ENCODE assay signal across 8 cellular contexts in the genomic region with DNA sequence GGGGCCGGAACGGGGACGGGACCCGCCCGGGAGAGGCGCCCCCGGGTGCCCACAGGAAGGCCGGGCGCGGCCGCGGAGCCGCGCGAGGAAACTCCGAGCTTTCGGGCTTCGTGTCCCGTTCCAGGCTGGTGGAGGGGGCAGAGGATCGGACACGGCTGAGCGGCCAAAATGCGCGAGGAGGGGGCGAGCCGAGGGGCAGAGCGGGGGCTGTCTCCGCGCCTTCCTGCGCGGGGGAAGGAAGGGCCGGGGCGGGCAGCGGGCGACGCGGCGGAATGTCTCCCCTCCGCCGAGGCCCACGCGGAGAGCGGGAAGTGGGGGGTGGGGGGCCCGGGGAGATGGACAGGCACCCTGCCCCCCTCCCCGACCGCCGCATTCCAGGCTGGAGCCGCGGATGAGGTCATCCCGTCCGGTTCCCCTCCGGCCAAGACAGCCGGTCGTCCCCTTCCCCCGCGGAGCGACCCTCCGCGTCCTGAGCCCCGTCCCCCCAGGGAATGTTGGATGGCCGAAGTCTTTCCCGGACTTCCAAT. TPM values are rescaled to one million over a fixed set of nuclear protein-coding genes. Genes with fewer than 3 reads are reported as not detected.
DNase-seq lines count a peak whose midpoint lies in the region; ATAC-seq, FAIRE-seq and TF ChIP-seq lines count a peak whose summit lies in the region.

No MANE protein-coding gene starts in this region.

- TF ChIP-seq POLR2A in HepG2 (IDR thresholded peaks at IDR 0.05; ENCODE audit: insufficient read depth in 1 of 2, low read depth in 2 of 2, low read length in 2 of 2) = 0 out of 4 replicates have a peak, but pooled peaks of 1 of the 2 experiments have one; percentile 34

- intact Hi-C loops in HepG2 (cut with micrococcal nuclease; ENCODE audit: unreplicated experiment) = no loop called here
- intact Hi-C loops in tibial artery (cut with DNase I; ENCODE audit: low total_unique reads) = loop anchor here (2.0 to 5.0 kb wide), 2 partner anchors 14 to 47 kb away; a partner anchor contains a TSS

- POLR2A ChIA-PET in HepG2 (lab: Yijun Ruan, JAX) = interaction anchor here (1.0 to 17.5 kb wide), 10 partner anchors 9 to 101 kb away, joined by 3 to 976 read pairs (median 6); a partner anchor contains a TSS

- H3K27me3 ChIP-seq in HepG2 (ENCODE audit: control insufficient read depth in 1 of 2, insufficient read depth in 2 of 2, low read length in 2 of 2) (no peaks in the 10 kb centered on the region; a peak in 2 of 5 replicates), tibial artery (no peaks in the 10 kb centered on the region)

- H3K4me1 ChIP-seq in HepG2 (ENCODE audit: insufficient read depth, low read length) (peaks cover 81% of the 10 kb centered on the region), tibial artery (peaks cover 9 to 69% (median 58%) of the 10 kb centered on the region in 4 donors)

- peaks cover 53% of the 10 kb centered on the region for H3K79me2 ChIP-seq in HepG2 (ENCODE audit: insufficient read depth, low read length)

- H3K27ac ChIP-seq in caudate nucleus (ENCODE audit: low read depth, low read length) (peak overlapping the region; percentile 96), HepG2 (ENCODE audit: extremely low read length, insufficient read depth, low read length) (peak overlapping the region; percentile 91), tibial artery (peak overlapping the region; percentile 98 to 99)

- H3K4me1 Mint-ChIP-seq in T-helper 1 cell treated with Interleukin-12 subunit alpha and Interleukin-12 subunit beta and Interleukin-4 antibody, amounts not matched to agents 30 μg/mL and 1 μg/mL, for 36 hours (ENCODE audit: low read depth) = peaks cover 22% of the 10 kb centered on the region

- peak overlapping the region; percentile 91 to 98 (median 98) for H3K4me3 ChIP-seq in HepG2 (replicated peaks in 1 of 3; ENCODE audit: insufficient read depth in 1 of 3, low read depth in 2 of 3, low read length in 3 of 3)
- H3K4me3 ChIP-seq in tibial artery = peak overlapping the region; percentile 85 to 93

- no peak for FAIRE-seq in HepG2 (lab: Jason Lieb, UNC)

- peak overlapping the region; percentile 71 for H3K4me3 Mint-ChIP-seq in T-helper 1 cell treated with Interleukin-12 subunit alpha and Interleukin-12 subunit beta and Interleukin-4 antibody, amounts not matched to agents 30 μg/mL and 1 μg/mL, for 36 hours

- H3K9me3 ChIP-seq in HepG2 (ENCODE audit: low read length) (no peaks in the 10 kb centered on the region), tibial artery (no peaks in the 10 kb centered on the region)

- H4K20me1 ChIP-seq in HepG2 (ENCODE audit: insufficient read depth, low read length) = peaks cover 19% of the 10 kb centered on the region

- peak overlapping the region; percentile 96 for H3K4me2 ChIP-seq in HepG2 (ENCODE audit: low read depth, low read length)

- no peak overlapping the region for H3K27ac Mint-ChIP-seq in T-helper 1 cell treated with Interleukin-12 subunit alpha and Interleukin-12 subunit beta and Interleukin-4 antibody, amounts not matched to agents 30 μg/mL and 1 μg/mL, for 36 hours

- ATAC-seq in HepG2 = peak; percentile 2; the same call in 1 of the 3 replicates

- WGBS in HepG2 (ENCODE audit: low lambda C conversion rate) = 1% methylated on average over 12 of the region's 62 CpGs

- in situ Hi-C loops in HepG2 (cut with HindIII; ENCODE audit: extremely low pct_ligation_motif_present, low pct_unique_long_range_greater_than_20kb) = no loop called here

- H3K36me3 Mint-ChIP-seq in T-helper 1 cell treated with Interleukin-12 subunit alpha and Interleukin-12 subunit beta and Interleukin-4 antibody, amounts not matched to agents 30 μg/mL and 1 μg/mL, for 36 hours (ENCODE audit: low read depth) = peaks cover 2% of the 10 kb centered on the region

- H3K9me3 Mint-ChIP-seq in T-helper 1 cell treated with Interleukin-12 subunit alpha and Interleukin-12 subunit beta and Interleukin-4 antibody, amounts not matched to agents 30 μg/mL and 1 μg/mL, for 36 hours = no peaks in the 10 kb centered on the region

- peak overlapping the region; percentile 99 for H3K9ac ChIP-seq in HepG2 (ENCODE audit: insufficient read depth, low read depth, low read length)

- peaks cover 1 to 10% of the 10 kb centered on the region in 2 experiments; a peak in 4 of 5 replicates for H3K36me3 ChIP-seq in HepG2 (replicated peaks in 1 of 2; ENCODE audit: control insufficient read depth in 1 of 2, insufficient read depth in 2 of 2, low read length in 2 of 2)
- peaks cover 0 to under 1% (median under 1%) of the 10 kb centered on the region in 3 donors for H3K36me3 ChIP-seq in tibial artery

- TF ChIP-seq CTCF in HepG2 (CRISPR knock-in tag; IDR thresholded peaks at IDR 0.05) (no peak), tibial artery (IDR thresholded peaks at IDR 0.05) (no peak)

- H3K27me3 Mint-ChIP-seq in T-helper 1 cell treated with Interleukin-12 subunit alpha and Interleukin-12 subunit beta and Interleukin-4 antibody, amounts not matched to agents 30 μg/mL and 1 μg/mL, for 36 hours (ENCODE audit: low read depth) = peaks cover 77% of the 10 kb centered on the region

- TF ChIP-seq EP300 in HepG2 (IDR thresholded peaks at IDR 0.05; ENCODE audit: low read depth in 2 of 2, low read length in 2 of 2) (no peak), HepG2 (CRISPR knock-in tag; IDR thresholded peaks at IDR 0.05; ENCODE audit: borderline replicate concordance) (no peak)

- H2AFZ ChIP-seq in HepG2 (ENCODE audit: low read length) = no peak overlapping the region

- no TSS peak for BruUV-seq in HepG2 (replicated peaks; lab: Mats Ljungman, UMichigan)

- DNase-seq in T-helper 1 cell (no peak), caudate nucleus (lab: John Stamatoyannopoulos, UW) (peak in 11 of 61 donors; percentile 14 to 66 (median 41)), HepG2 (ENCODE audit: low spot score) (no peak), tibial artery (no peak), DMS79 treated with DMSO at 0.1 percent for 48 hours (lab: John Stamatoyannopoulos, UW) (no peak), SHP77 (lab: John Stamatoyannopoulos, UW) (no peak), NCI-H510A treated with DMSO at 0.1 percent for 48 hours (lab: John Stamatoyannopoulos, UW) (no peak)

- TF ChIP-seq RAD21 in HepG2 (CRISPR knock-in tag; IDR thresholded peaks at IDR 0.05) = no peak

- CTCF ChIA-PET in HepG2 (lab: Yijun Ruan, JAX; ENCODE audit: low intra/inter-chr PET ratio, low total read pairs) = interaction anchor here (1.5 to 4.1 kb wide), 2 partner anchors 10 to 15 kb away, joined by 5 to 39 read pairs; no protein-coding TSS in a partner anchor

RNA-seq across cellular contexts. Expression of a gene that starts 0.5 kb away (rescaled TPM):
- total RNA-seq in HepG2 (2016; rRNA removed; fragmentation: Illumina TruSeq; extraction: Trizol) = 25.4 and 29.5 TPM in 2 replicates
- 19.5 and 29.1 TPM in 2 replicates for total RNA-seq in HepG2 (2016; cell fraction: cytosol; rRNA removed; fragmentation: Illumina TruSeq; extraction: Trizol; ENCODE audit: low read depth)
- total RNA-seq in HepG2 (2016; cell fraction: insoluble cytoplasmic fraction; rRNA removed; fragmentation: Illumina TruSeq; extraction: Trizol) = 20.9 and 29.7 TPM in 2 replicates
- 44.9 and 63.7 TPM in 2 replicates for total RNA-seq in HepG2 (2016; cell fraction: membrane; rRNA removed; fragmentation: Illumina TruSeq; extraction: Trizol)
- total RNA-seq in HepG2 (2016; cell fraction: nucleus; rRNA removed; fragmentation: Illumina TruSeq; extraction: Trizol) = 15.7 and 18.6 TPM in 2 replicates
- polyA plus RNA-seq in HepG2 (2011; rRNA removed) = 17.1 and 26.7 TPM in 2 replicates
- 13.8 and 17.6 TPM in 2 replicates for polyA plus RNA-seq in HepG2 (2011; cell fraction: cytosol; rRNA removed)
- 37.8 and 38.3 TPM in 2 replicates for polyA plus RNA-seq in HepG2 (2011; cell fraction: nucleus; rRNA removed)
- 45.1 and 72.3 TPM in 2 replicates for polyA plus RNA-seq in HepG2 (2012)
- polyA plus RNA-seq in HepG2 (2016; cell fraction: cytosol; fragmentation: Illumina TruSeq; extraction: Trizol; ENCODE audit: low read depth) = 49.0 and 73.1 TPM in 2 replicates
- 53.9 and 76.0 TPM in 2 replicates for polyA plus RNA-seq in HepG2 (2016; cell fraction: insoluble cytoplasmic fraction; fragmentation: Illumina TruSeq; extraction: Trizol; ENCODE audit: low read depth)
- polyA plus RNA-seq in HepG2 (2016; cell fraction: membrane; fragmentation: Illumina TruSeq; extraction: Trizol; ENCODE audit: low read depth) = 99.7 and 119 TPM in 2 replicates
- 54.3 and 56.0 TPM in 2 replicates for polyA plus RNA-seq in HepG2 (2016; cell fraction: nucleus; fragmentation: Illumina TruSeq; extraction: Trizol; ENCODE audit: insufficient read depth, low read depth)
- 12.0 and 24.2 TPM in 2 replicates for polyA minus RNA-seq in HepG2 (2011; rRNA and poly(A)+ RNA removed; ENCODE audit: low replicate concordance)
- polyA minus RNA-seq in HepG2 (2011; cell fraction: cytosol; rRNA and poly(A)+ RNA removed) = 20.7 and 21.6 TPM in 2 replicates
- polyA minus RNA-seq in HepG2 (2011; cell fraction: nucleus; rRNA and poly(A)+ RNA removed) = 12.2 and 15.4 TPM in 2 replicates

RNA-seq across cellular contexts. Expression of a gene that starts 19.1 kb away (rescaled TPM):
- total RNA-seq in HepG2 (2016; rRNA removed; fragmentation: Illumina TruSeq; extraction: Trizol) = 43.4 and 56.0 TPM in 2 replicates
- total RNA-seq in HepG2 (2016; cell fraction: cytosol; rRNA removed; fragmentation: Illumina TruSeq; extraction: Trizol; ENCODE audit: low read depth) = 30.8 and 33.0 TPM in 2 replicates
- total RNA-seq in HepG2 (2016; cell fraction: insoluble cytoplasmic fraction; rRNA removed; fragmentation: Illumina TruSeq; extraction: Trizol) = 39.7 and 64.4 TPM in 2 replicates
- total RNA-seq in HepG2 (2016; cell fraction: membrane; rRNA removed; fragmentation: Illumina TruSeq; extraction: Trizol) = 19.3 and 21.2 TPM in 2 replicates
- total RNA-seq in HepG2 (2016; cell fraction: nucleus; rRNA removed; fragmentation: Illumina TruSeq; extraction: Trizol) = 9.7 and 10.9 TPM in 2 replicates
- 32.5 and 56.1 TPM in 2 replicates for polyA plus RNA-seq in HepG2 (2011; rRNA removed)
- 32.1 and 47.7 TPM in 2 replicates for polyA plus RNA-seq in HepG2 (2011; cell fraction: cytosol; rRNA removed)
- polyA plus RNA-seq in HepG2 (2011; cell fraction: nucleus; rRNA removed) = 5.1 and 7.9 TPM in 2 replicates
- 54.6 and 60.7 TPM in 2 replicates for polyA plus RNA-seq in HepG2 (2012)
- polyA plus RNA-seq in HepG2 (2016; cell fraction: cytosol; fragmentation: Illumina TruSeq; extraction: Trizol; ENCODE audit: low read depth) = 30.1 and 38.1 TPM in 2 replicates
- 59.5 and 62.8 TPM in 2 replicates for polyA plus RNA-seq in HepG2 (2016; cell fraction: insoluble cytoplasmic fraction; fragmentation: Illumina TruSeq; extraction: Trizol; ENCODE audit: low read depth)
- polyA plus RNA-seq in HepG2 (2016; cell fraction: membrane; fragmentation: Illumina TruSeq; extraction: Trizol; ENCODE audit: low read depth) = 14.5 and 18.2 TPM in 2 replicates
- polyA plus RNA-seq in HepG2 (2016; cell fraction: nucleus; fragmentation: Illumina TruSeq; extraction: Trizol; ENCODE audit: insufficient read depth, low read depth) = 20.3 and 23.8 TPM in 2 replicates
- polyA minus RNA-seq in HepG2 (2011; rRNA and poly(A)+ RNA removed; ENCODE audit: low replicate concordance) = 3.2 TPM in 1 of 2 replicates, not detected in the other
- polyA minus RNA-seq in HepG2 (2011; cell fraction: cytosol; rRNA and poly(A)+ RNA removed) = 2.0 TPM in 2 replicates
- 1.9 TPM in 1 of 2 replicates, not detected in the other for polyA minus RNA-seq in HepG2 (2011; cell fraction: nucleus; rRNA and poly(A)+ RNA removed)

RNA-seq across cellular contexts. Expression of a gene that starts 41.5 kb away (rescaled TPM):
- total RNA-seq in HepG2 (2016; rRNA removed; fragmentation: Illumina TruSeq; extraction: Trizol) = 28.9 and 35.2 TPM in 2 replicates
- total RNA-seq in HepG2 (2016; cell fraction: cytosol; rRNA removed; fragmentation: Illumina TruSeq; extraction: Trizol; ENCODE audit: low read depth) = 3.9 and 4.1 TPM in 2 replicates
- 24.8 and 36.0 TPM in 2 replicates for total RNA-seq in HepG2 (2016; cell fraction: insoluble cytoplasmic fraction; rRNA removed; fragmentation: Illumina TruSeq; extraction: Trizol)
- 11.9 and 12.5 TPM in 2 replicates for total RNA-seq in HepG2 (2016; cell fraction: membrane; rRNA removed; fragmentation: Illumina TruSeq; extraction: Trizol)
- total RNA-seq in HepG2 (2016; cell fraction: nucleus; rRNA removed; fragmentation: Illumina TruSeq; extraction: Trizol) = 17.8 and 21.3 TPM in 2 replicates
- 55.8 and 92.3 TPM in 2 replicates for polyA plus RNA-seq in HepG2 (2011; rRNA removed)
- polyA plus RNA-seq in HepG2 (2011; cell fraction: cytosol; rRNA removed) = 52.6 and 75.1 TPM in 2 replicates
- 203 and 227 TPM in 2 replicates for polyA plus RNA-seq in HepG2 (2011; cell fraction: nucleus; rRNA removed)
- polyA plus RNA-seq in HepG2 (2012) = 46.8 and 57.2 TPM in 2 replicates
- 3.0 TPM in 2 replicates for polyA plus RNA-seq in HepG2 (2016; cell fraction: cytosol; fragmentation: Illumina TruSeq; extraction: Trizol; ENCODE audit: low read depth)
- polyA plus RNA-seq in HepG2 (2016; cell fraction: insoluble cytoplasmic fraction; fragmentation: Illumina TruSeq; extraction: Trizol; ENCODE audit: low read depth) = 28.5 and 30.3 TPM in 2 replicates
- 9.1 and 9.4 TPM in 2 replicates for polyA plus RNA-seq in HepG2 (2016; cell fraction: membrane; fragmentation: Illumina TruSeq; extraction: Trizol; ENCODE audit: low read depth)
- polyA plus RNA-seq in HepG2 (2016; cell fraction: nucleus; fragmentation: Illumina TruSeq; extraction: Trizol; ENCODE audit: insufficient read depth, low read depth) = 42.1 and 44.8 TPM in 2 replicates
- 15.9 and 164 TPM in 2 replicates for polyA minus RNA-seq in HepG2 (2011; rRNA and poly(A)+ RNA removed; ENCODE audit: low replicate concordance)
- polyA minus RNA-seq in HepG2 (2011; cell fraction: cytosol; rRNA and poly(A)+ RNA removed) = 61.5 and 72.6 TPM in 2 replicates
- polyA minus RNA-seq in HepG2 (2011; cell fraction: nucleus; rRNA and poly(A)+ RNA removed) = 31.9 and 42.5 TPM in 2 replicates

RNA-seq across cellular contexts. Expression of a gene that starts 47.9 kb away (rescaled TPM):
- total RNA-seq in HepG2 (2016; rRNA removed; fragmentation: Illumina TruSeq; extraction: Trizol) = 16.0 and 29.1 TPM in 2 replicates
- 16.1 and 18.1 TPM in 2 replicates for total RNA-seq in HepG2 (2016; cell fraction: cytosol; rRNA removed; fragmentation: Illumina TruSeq; extraction: Trizol; ENCODE audit: low read depth)
- 13.7 and 32.9 TPM in 2 replicates for total RNA-seq in HepG2 (2016; cell fraction: insoluble cytoplasmic fraction; rRNA removed; fragmentation: Illumina TruSeq; extraction: Trizol)
- 22.2 and 24.3 TPM in 2 replicates for total RNA-seq in HepG2 (2016; cell fraction: membrane; rRNA removed; fragmentation: Illumina TruSeq; extraction: Trizol)
- 34.3 and 44.4 TPM in 2 replicates for total RNA-seq in HepG2 (2016; cell fraction: nucleus; rRNA removed; fragmentation: Illumina TruSeq; extraction: Trizol)
- polyA plus RNA-seq in HepG2 (2011; rRNA removed) = 87.2 and 103 TPM in 2 replicates
- polyA plus RNA-seq in HepG2 (2011; cell fraction: cytosol; rRNA removed) = 22.6 and 34.6 TPM in 2 replicates
- 436 and 489 TPM in 2 replicates for polyA plus RNA-seq in HepG2 (2011; cell fraction: nucleus; rRNA removed)
- polyA plus RNA-seq in HepG2 (2012) = 51.1 and 57.0 TPM in 2 replicates
- polyA plus RNA-seq in HepG2 (2016; cell fraction: cytosol; fragmentation: Illumina TruSeq; extraction: Trizol; ENCODE audit: low read depth) = 4.7 and 5.0 TPM in 2 replicates
- polyA plus RNA-seq in HepG2 (2016; cell fraction: insoluble cytoplasmic fraction; fragmentation: Illumina TruSeq; extraction: Trizol; ENCODE audit: low read depth) = 13.0 and 17.9 TPM in 2 replicates
- 11.4 and 12.2 TPM in 2 replicates for polyA plus RNA-seq in HepG2 (2016; cell fraction: membrane; fragmentation: Illumina TruSeq; extraction: Trizol; ENCODE audit: low read depth)
- polyA plus RNA-seq in HepG2 (2016; cell fraction: nucleus; fragmentation: Illumina TruSeq; extraction: Trizol; ENCODE audit: insufficient read depth, low read depth) = 138 and 147 TPM in 2 replicates
- polyA minus RNA-seq in HepG2 (2011; rRNA and poly(A)+ RNA removed; ENCODE audit: low replicate concordance) = 31.3 and 75.9 TPM in 2 replicates
- polyA minus RNA-seq in HepG2 (2011; cell fraction: cytosol; rRNA and poly(A)+ RNA removed) = 15.5 and 19.6 TPM in 2 replicates
- 83.2 and 84.5 TPM in 2 replicates for polyA minus RNA-seq in HepG2 (2011; cell fraction: nucleus; rRNA and poly(A)+ RNA removed)
